ENCODE assay signal across 9 cellular contexts in genomic region chr2:44684559-44684958, GRCh38.
"Had no signal": no experiment of that assay in that cellular context is flagged by ENCODE, and none has a peak within 500 bp of the region (broad histone marks: within the 10 kb centered on the region; RNA-seq: fewer than 3 reads in every experiment).

No MANE protein-coding gene starts in this region.

- H3K4me3 ChIP-seq: GM23248, HAP-1 had no signal

- H3K9me3 ChIP-seq: HAP-1 had no signal

- H3K4me3 Mint-ChIP-seq: HFFc6, IgD-negative memory B cell had no signal

- H3K27ac Mint-ChIP-seq: HFFc6, IgD-negative memory B cell had no signal

- ATAC-seq: HCT116, HepG2 had no signal

- H3K36me3 ChIP-seq: HAP-1 had no signal

- H3K9me3 Mint-ChIP-seq: HFFc6, IgD-negative memory B cell had no signal

- FAIRE-seq: HepG2 had no signal

- H3K9ac ChIP-seq: GM23248 had no signal

- H3K27ac ChIP-seq: GM23248, HL-60 had no signal

- DNase-seq: GM23248, GOT3, H7, HFFc6 had no signal

- H3K27me3 Mint-ChIP-seq: IgD-negative memory B cell had no signal
